ENCODE assay signal across 8 cellular contexts in genomic region chr1:150576794-150577556, GRCh38. TPM values are rescaled to one million over a fixed set of nuclear protein-coding genes. Genes with fewer than 3 reads are reported as not detected.
A peak's percentile ranks its signal among the peaks of the same experiment; 100 is the strongest.
DNase-seq lines count a peak whose midpoint lies in the region; ATAC-seq lines count a peak whose summit lies in the region.

No MANE protein-coding gene starts in this region.

- H3K27me3 ChIP-seq in iPS-20b (ENCODE audit: insufficient read depth, low read length): no peaks in the 10 kb centered on the region
- no peaks in the 10 kb centered on the region for H3K27me3 ChIP-seq in stomach smooth muscle (ENCODE audit: control insufficient read depth in 1 of 2, insufficient read depth in 2 of 2, low read length in 2 of 2)

- no peaks in the 10 kb centered on the region for H3K9me3 Mint-ChIP-seq in activated T-helper 17 cell treated with anti-CD3 and anti-CD28 coated beads, Interleukin-2, amount 50 U/mL, for 72 hours

- no peak for ATAC-seq in activated T-helper 17 cell treated with anti-CD3 and anti-CD28 coated beads, Interleukin-2, amount 50 U/mL, for 72 hours (replicated peaks)
- ATAC-seq in GM19467 (IDR thresholded peaks at IDR 0.05; ENCODE audit: unreplicated experiment): no peak
- ATAC-seq in GM18519 (IDR thresholded peaks at IDR 0.05; ENCODE audit: low FRiP score, unreplicated experiment): no peak

- no peaks in the 10 kb centered on the region for H3K27me3 Mint-ChIP-seq in activated T-helper 17 cell treated with anti-CD3 and anti-CD28 coated beads, Interleukin-2, amount 50 U/mL, for 72 hours

- peak overlapping the region; percentile 98 for H3K27ac Mint-ChIP-seq in activated T-helper 17 cell treated with anti-CD3 and anti-CD28 coated beads, Interleukin-2, amount 50 U/mL, for 72 hours

- H3K36me3 ChIP-seq in iPS-20b (ENCODE audit: insufficient read depth, low read depth, low read length): peaks cover 67% of the 10 kb centered on the region
- peaks cover 28 to 46% of the 10 kb centered on the region in 2 donors for H3K36me3 ChIP-seq in stomach smooth muscle (ENCODE audit: control insufficient read depth in 2 of 2, insufficient read depth in 2 of 2, low read length in 2 of 2)

- H3K4me1 ChIP-seq in iPS-20b (ENCODE audit: insufficient read depth, low read length) (peaks cover 36% of the 10 kb centered on the region; the same call in 1 of the 2 replicates), stomach smooth muscle (ENCODE audit: control insufficient read depth, insufficient read depth, low read length) (peaks cover 27% of the 10 kb centered on the region)

- H3K4me3 ChIP-seq in iPS-20b (ENCODE audit: low read length): peak overlapping the region; percentile 98
- H3K4me3 ChIP-seq in stomach smooth muscle (ENCODE audit: low read length in 2 of 2): peak overlapping the region; percentile 86 to 100

- H3K9me3 ChIP-seq in iPS-20b (ENCODE audit: insufficient read depth, low read depth, low read length): no peaks in the 10 kb centered on the region; the same call in 1 of the 2 replicates
- H3K9me3 ChIP-seq in stomach smooth muscle (ENCODE audit: control insufficient read depth in 2 of 2, low read length in 2 of 2): no peaks in the 10 kb centered on the region

- DNase-seq in DMS 273 (lab: John Stamatoyannopoulos, UW; ENCODE audit: unreplicated experiment) (peak; percentile 96), DMS 273 treated with DMSO at 0.1 percent for 48 hours (lab: John Stamatoyannopoulos, UW) (no peak), NCI-H2107 (lab: John Stamatoyannopoulos, UW) (no peak)

- peaks cover 77% of the 10 kb centered on the region for H3K36me3 Mint-ChIP-seq in activated T-helper 17 cell treated with anti-CD3 and anti-CD28 coated beads, Interleukin-2, amount 50 U/mL, for 72 hours (ENCODE audit: low read depth)

- H3K27ac ChIP-seq in iPS-20b (ENCODE audit: low read length): no peak overlapping the region
- peak overlapping the region; percentile 98 for H3K27ac ChIP-seq in stomach smooth muscle (ENCODE audit: low read length)

- H3K9ac ChIP-seq in iPS-20b (ENCODE audit: low read depth, low read length): peak overlapping the region; percentile 99
- H3K9ac ChIP-seq in stomach smooth muscle (ENCODE audit: low read length in 2 of 2): peak overlapping the region; percentile 89 to 99

- H3K4me3 Mint-ChIP-seq in activated T-helper 17 cell treated with anti-CD3 and anti-CD28 coated beads, Interleukin-2, amount 50 U/mL, for 72 hours: peak overlapping the region; percentile 98

- peaks cover 12% of the 10 kb centered on the region for H3K4me1 Mint-ChIP-seq in activated T-helper 17 cell treated with anti-CD3 and anti-CD28 coated beads, Interleukin-2, amount 50 U/mL, for 72 hours

RNA-seq across cellular contexts. Expression of gene MCL1, which starts 2.4 kb away (rescaled TPM):
- 100 to 1,000 TPM; 235 to 351 TPM for total RNA-seq in activated T-helper 17 cell treated with anti-CD3 and anti-CD28 coated beads, Interleukin-2, amount 50 U/mL, for 72 hours

RNA-seq across cellular contexts. Expression of gene ADAMTSL4, which starts 27.8 kb away (rescaled TPM):
- under 1 TPM; 0.29 to 0.37 TPM for total RNA-seq in activated T-helper 17 cell treated with anti-CD3 and anti-CD28 coated beads, Interleukin-2, amount 50 U/mL, for 72 hours

RNA-seq across cellular contexts. Expression of gene ENSA, which starts 52.4 kb away (rescaled TPM):
- total RNA-seq in activated T-helper 17 cell treated with anti-CD3 and anti-CD28 coated beads, Interleukin-2, amount 50 U/mL, for 72 hours: 100 to 1,000 TPM; 136 to 199 TPM
